ENCODE assay signal across 5 cellular contexts in the genomic region with DNA sequence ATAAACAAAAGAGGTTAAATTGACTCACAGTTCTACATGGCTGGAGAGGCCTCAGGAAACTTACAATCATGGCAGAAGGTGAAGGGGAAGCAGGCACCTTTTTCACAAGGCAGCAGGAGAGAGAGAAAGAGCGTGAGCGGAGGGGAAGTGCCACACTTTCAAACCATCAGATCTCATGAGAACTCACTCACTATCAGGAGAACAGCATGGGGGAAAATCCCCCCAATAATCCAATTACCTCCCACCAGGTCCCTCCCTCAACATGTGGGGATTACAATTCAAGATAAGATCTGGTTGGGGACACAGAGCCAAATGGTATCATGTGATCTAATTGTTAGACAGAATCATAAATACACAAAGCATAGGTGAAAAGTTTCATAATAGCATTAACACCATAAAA.
DNase-seq lines count a peak whose midpoint lies in the region; ATAC-seq and TF ChIP-seq lines count a peak whose summit lies in the region.
"Not testable (repeated sequence)": the region's sequence is repeated elsewhere in the genome, so short reads cannot be mapped to it uniquely, and the experiment has no call there.

No MANE protein-coding gene starts in this region.

- H3K4me3 Mint-ChIP-seq in GM23338, endodermal cell, neural progenitor cell: not testable (repeated sequence)

- not testable (repeated sequence) for H3K27ac ChIP-seq in A673 (ENCODE audit: low read depth, low read length, poor library complexity, severe bottlenecking); GM23338 (ENCODE audit: low read depth); endodermal cell (ENCODE audit: low read depth, low read length); neural progenitor cell

- not testable (repeated sequence) for H3K9me3 Mint-ChIP-seq in GM23338, endodermal cell
- peaks cover 12% of the 10 kb centered on the region for H3K9me3 Mint-ChIP-seq in neural progenitor cell

- TF ChIP-seq CTCF in A673 (conservative IDR thresholded peaks at IDR 0.05; ENCODE audit: low read depth, low read length); GM23338 (conservative IDR thresholded peaks at IDR 0.05; ENCODE audit: low read depth in 2 of 2); endodermal cell (conservative IDR thresholded peaks at IDR 0.05); neural progenitor cell (IDR thresholded peaks at IDR 0.05): not testable (repeated sequence)

- not testable (repeated sequence) for H4K20me1 ChIP-seq in GM23338 (replicated peaks; ENCODE audit: insufficient read depth); neural progenitor cell (ENCODE audit: low read depth)

- ATAC-seq in GM23338 = not testable (repeated sequence)

- intact Hi-C loops in A673 (cut with micrococcal nuclease; ENCODE audit: unreplicated experiment) = not testable (repeated sequence)

- not testable (repeated sequence) for H3K36me3 Mint-ChIP-seq in GM23338 (ENCODE audit: low read depth); endodermal cell (ENCODE audit: low read depth); neural progenitor cell

- not testable (repeated sequence) for H3K79me2 ChIP-seq in GM23338 (replicated peaks; ENCODE audit: insufficient read depth); neural progenitor cell (ENCODE audit: low read depth)

- H3K9me2 ChIP-seq in GM23338 (ENCODE audit: insufficient read depth) = not testable (repeated sequence)

- H3K27me3 Mint-ChIP-seq in GM23338 (ENCODE audit: insufficient read depth, low read depth, poor library complexity); endodermal cell (ENCODE audit: insufficient read depth); neural progenitor cell (ENCODE audit: insufficient read depth, low read depth): not testable (repeated sequence)

- H3F3A ChIP-seq in GM23338 (replicated peaks; ENCODE audit: low read depth); neural progenitor cell (ENCODE audit: low read depth): not testable (repeated sequence)

- CTCF ChIA-PET in A673 (lab: Charles Lee) = not testable (repeated sequence)

- H3K4me1 Mint-ChIP-seq in GM23338, neural progenitor cell: not testable (repeated sequence)
- H3K4me1 Mint-ChIP-seq in endodermal cell = peaks cover 18% of the 10 kb centered on the region

- no CpG with 5 or more reads among the region's 2 CpGs for WGBS in endodermal cell (ENCODE audit: insufficient coverage in 1 of 2, insufficient read length in 1 of 2), 2 experiments

- H3K4me2 ChIP-seq in GM23338, neural progenitor cell: not testable (repeated sequence)

- H3K27ac Mint-ChIP-seq in GM23338, neural progenitor cell: not testable (repeated sequence)
- H3K27ac Mint-ChIP-seq in endodermal cell = peak overlapping the region; percentile 36

- H3K9ac ChIP-seq in endodermal cell (ENCODE audit: extremely low read depth, low read length, poor library complexity, severe bottlenecking); neural progenitor cell: not testable (repeated sequence)

- H3K4me1 ChIP-seq in A673 (ENCODE audit: insufficient read depth, low read length, poor library complexity, severe bottlenecking); GM23338 (ENCODE audit: insufficient read depth); endodermal cell (ENCODE audit: control insufficient read depth, insufficient read depth, low read length); neural progenitor cell: not testable (repeated sequence)

- H2AFZ ChIP-seq in GM23338 = peak overlapping the region; percentile 48; the same call in 1 of the 2 replicates
- H2AFZ ChIP-seq in neural progenitor cell (replicated peaks) = not testable (repeated sequence)

- not testable (repeated sequence) for H3K27me3 ChIP-seq in A673 (replicated peaks; ENCODE audit: insufficient read depth, low read depth, low read length, poor library complexity); GM23338 (ENCODE audit: insufficient read depth); endodermal cell (ENCODE audit: control insufficient read depth, insufficient read depth, low read length, poor library complexity, severe bottlenecking); neural progenitor cell

- DNase-seq in A673 (ENCODE audit: low spot score) = peak; percentile 21
- DNase-seq in GM23338 (ENCODE audit: low spot score) = not testable (repeated sequence)
- DNase-seq in NCI-H82 treated with DMSO at 0.1 percent for 48 hours (lab: John Stamatoyannopoulos, UW; ENCODE audit: unreplicated experiment) = peak; percentile 28
- peak; percentile 70 for DNase-seq in endodermal cell
- DNase-seq in neural progenitor cell (ENCODE audit: low spot score) = peak; percentile 14

- not testable (repeated sequence) for BruUV-seq in A673 (replicated peaks; lab: Mats Ljungman, UMichigan)

- POLR2A ChIA-PET in A673 (lab: Charles Lee; ENCODE audit: low non-redundant PET) = not testable (repeated sequence)

- H3K36me3 ChIP-seq in A673 (ENCODE audit: insufficient read depth, low read length, poor library complexity, severe bottlenecking); GM23338 (ENCODE audit: insufficient read depth); endodermal cell (ENCODE audit: control insufficient read depth, insufficient read depth, low read length); neural progenitor cell: not testable (repeated sequence)

- not testable (repeated sequence) for H3K4me3 ChIP-seq in A673 (ENCODE audit: low read depth, low read length, poor library complexity, severe bottlenecking); GM23338; endodermal cell (ENCODE audit: low read length); neural progenitor cell

- H3K9me3 ChIP-seq in A673 (ENCODE audit: low read depth, low read length, poor library complexity, severe bottlenecking); endodermal cell (ENCODE audit: control insufficient read depth, low read length); neural progenitor cell (ENCODE audit: low read depth): not testable (repeated sequence)
